Comparison of ENCODE assay signal across 8 cellular contexts in genomic region chr9:89309608-89310485, GRCh38. TPM values are rescaled to one million over a fixed set of nuclear protein-coding genes. Genes with fewer than 3 reads are reported as not detected.
DNase-seq lines count a peak whose midpoint lies in the region; ATAC-seq, FAIRE-seq and TF ChIP-seq lines count a peak whose summit lies in the region.

No MANE protein-coding gene starts in this region.

- TF ChIP-seq CTCF in GM12864 (IDR thresholded peaks at IDR 0.05; ENCODE audit: low read depth, low read length, missing control alignments) (no peak), choroid plexus epithelial cell (conservative IDR thresholded peaks at IDR 0.05; ENCODE audit: low read depth, low read length) (no peak)

- H3K4me3 ChIP-seq in GM12864 (ENCODE audit: low read depth, low read length) = peak overlapping the region; percentile 89
- H3K4me3 ChIP-seq in choroid plexus epithelial cell (ENCODE audit: low read depth, low read length) = peak overlapping the region; percentile 72
- peak overlapping the region; percentile 74 to 88 for H3K4me3 ChIP-seq in mucosa of rectum (ENCODE audit: low read length in 2 of 2)

- H3K4me1 ChIP-seq in mucosa of rectum (ENCODE audit: control insufficient read depth in 2 of 2, insufficient read depth in 2 of 2, low read length in 2 of 2) = peaks cover 10 to 20% of the 10 kb centered on the region in 2 donors

- H3K9ac ChIP-seq in mucosa of rectum (ENCODE audit: low read depth in 1 of 2, low read length in 2 of 2) = peak overlapping the region; percentile 99 to 100

- peak overlapping the region; percentile 100 for H3K27ac ChIP-seq in mucosa of rectum (ENCODE audit: low read depth in 2 of 2, low read length in 2 of 2)

- FAIRE-seq in urothelium cell line (lab: Jason Lieb, UNC) = no peak

- ATAC-seq in HG03439 (IDR thresholded peaks at IDR 0.05; ENCODE audit: unreplicated experiment) = no peak

- no peaks in the 10 kb centered on the region for H3K27me3 ChIP-seq in mucosa of rectum (ENCODE audit: control insufficient read depth in 2 of 2, insufficient read depth in 2 of 2, low read length in 2 of 2)

- no peaks in the 10 kb centered on the region for H3K36me3 ChIP-seq in mucosa of rectum (ENCODE audit: control insufficient read depth in 2 of 2, insufficient read depth in 2 of 2, low read length in 2 of 2)

- H3K9me3 ChIP-seq in mucosa of rectum (ENCODE audit: control insufficient read depth in 2 of 2, low read length in 2 of 2) = no peaks in the 10 kb centered on the region

- no peak for DNase-seq in GM12864 (ENCODE audit: low read depth)
- DNase-seq in choroid plexus epithelial cell (ENCODE audit: low read depth) = peak; percentile 14
- no peak for DNase-seq in urothelium cell line (ENCODE audit: low spot score)
- no peak for DNase-seq in NCI-H187 (lab: John Stamatoyannopoulos, UW)
- DNase-seq in RPMI8226 = no peak

TF ChIP-seq in PFSK-1, 5 proteins besides CTCF, POLR2A, EP300 and RAD21:
- TF ChIP-seq REST (IDR thresholded peaks at IDR 0.05; ENCODE audit: insufficient read depth in 1 of 2, low read depth in 2 of 2, low read length in 2 of 2) (peak in 1 of 2 experiments; percentile 34; a peak in 1 of 4 replicates), SIN3A (IDR thresholded peaks at IDR 0.05; ENCODE audit: borderline replicate concordance, insufficient read depth, low read length) (0 out of 2 replicates have a peak, but pooled peaks have one; percentile 27), TAF1 (IDR thresholded peaks at IDR 0.05; ENCODE audit: borderline replicate concordance, insufficient read depth, low read length) (peak; percentile 77; the same call in 1 of the 2 replicates), FOXP2 (optimal IDR thresholded peaks at IDR 0.05; ENCODE audit: borderline replicate concordance, extremely low read depth, extremely low read length, insufficient read depth) (no peak), POLR2AphosphoS5 (IDR thresholded peaks at IDR 0.05; ENCODE audit: low read depth, low read length) (peak; percentile 95)

RNA-seq across cellular contexts. Expression of gene CKS2, which starts 1.1 kb away (rescaled TPM):
- 142 TPM for polyA plus RNA-seq in PFSK-1 (2012; ENCODE audit: insufficient read length, low read depth)

RNA-seq across cellular contexts. Expression of gene SECISBP2, which starts 8.5 kb away (rescaled TPM):
- polyA plus RNA-seq in PFSK-1 (2012; ENCODE audit: insufficient read length, low read depth) = 23.9 TPM
